Comparison of ENCODE assay signal across 1 cellular context in the genomic region with DNA sequence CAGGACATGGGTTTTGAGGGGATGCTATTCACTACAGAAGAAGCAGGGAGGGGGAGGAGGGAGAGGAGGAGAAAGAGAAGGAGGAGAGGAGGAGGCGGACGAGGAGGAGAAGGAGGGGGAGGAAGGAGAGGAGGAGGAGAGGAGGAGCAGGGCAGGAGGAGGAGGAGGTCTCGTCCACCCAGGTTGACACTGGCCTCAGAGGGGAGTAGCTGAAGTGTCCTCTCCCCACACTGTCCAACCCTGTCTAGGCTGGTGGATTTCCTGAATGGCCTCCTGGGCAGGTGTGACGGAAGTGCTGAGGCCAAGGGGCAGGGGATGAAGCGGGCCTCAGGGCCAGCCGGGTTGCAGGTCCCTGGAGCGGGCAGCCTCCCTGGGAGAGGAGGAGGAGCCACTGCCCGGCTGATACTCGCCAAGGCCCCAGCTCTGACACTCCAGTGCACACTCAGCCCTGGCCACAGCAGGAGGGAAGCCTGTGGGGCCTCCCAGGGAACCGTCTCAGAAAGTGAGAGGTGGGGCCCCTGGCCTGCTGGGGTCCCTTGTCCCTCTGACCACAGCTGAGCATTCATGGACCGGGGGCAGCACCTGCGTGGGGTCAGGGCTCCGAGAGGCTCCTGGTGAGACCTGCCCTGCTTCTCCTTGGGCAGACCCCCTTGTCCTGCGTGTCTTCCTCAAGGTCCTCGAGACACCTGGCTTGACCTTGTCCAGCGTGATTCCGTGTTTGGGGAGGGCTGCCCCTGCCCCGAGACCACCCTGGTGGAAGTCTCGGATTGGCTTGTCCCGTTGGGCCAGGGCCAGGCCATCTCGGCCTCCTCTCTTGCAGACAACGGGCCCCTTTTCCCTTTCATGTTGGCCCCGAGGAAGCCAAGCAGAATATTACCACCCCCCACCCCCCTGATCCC.
TF ChIP-seq lines count a peak whose summit lies in the region.

No MANE protein-coding gene starts in this region.

TF ChIP-seq in HepG2, 621 proteins besides CTCF, POLR2A, EP300 and RAD21 (continued from another document and continues in another):
- TF ChIP-seq ZNF670 (CRISPR knock-in tag; IDR thresholded peaks at IDR 0.05; ENCODE audit: borderline replicate concordance): no peak
- TF ChIP-seq DR1 (CRISPR knock-in tag; IDR thresholded peaks at IDR 0.05): 0 out of 2 replicates have a peak, but pooled peaks have one; percentile 51
- TF ChIP-seq TAF1 (CRISPR knock-in tag; IDR thresholded peaks at IDR 0.05): 0 out of 2 replicates have a peak, but pooled peaks have one; percentile 44
- TF ChIP-seq ZNF788 (CRISPR knock-in tag; IDR thresholded peaks at IDR 0.05; ENCODE audit: borderline replicate concordance): peak; percentile 78; the same call in 1 of the 2 replicates
- no peak for TF ChIP-seq MEIS2 (CRISPR knock-in tag; IDR thresholded peaks at IDR 0.05)
- no peak for TF ChIP-seq STAG1 (CRISPR knock-in tag; IDR thresholded peaks at IDR 0.05)
- peak; percentile 48 for TF ChIP-seq ELF1 (CRISPR knock-in tag; IDR thresholded peaks at IDR 0.05)
- TF ChIP-seq ZNF746 (CRISPR knock-in tag; IDR thresholded peaks at IDR 0.05): no peak
- 0 out of 2 replicates have a peak, but pooled peaks have one; percentile 36 for TF ChIP-seq IRF2 (CRISPR knock-in tag; IDR thresholded peaks at IDR 0.05)
- no peak for TF ChIP-seq STAT5B (CRISPR knock-in tag; IDR thresholded peaks at IDR 0.05)
- no peak for TF ChIP-seq BHLHE40 (IDR thresholded peaks at IDR 0.05; ENCODE audit: low read length)
- TF ChIP-seq NFRKB (IDR thresholded peaks at IDR 0.05): no peak
- TF ChIP-seq, protein P1, sequence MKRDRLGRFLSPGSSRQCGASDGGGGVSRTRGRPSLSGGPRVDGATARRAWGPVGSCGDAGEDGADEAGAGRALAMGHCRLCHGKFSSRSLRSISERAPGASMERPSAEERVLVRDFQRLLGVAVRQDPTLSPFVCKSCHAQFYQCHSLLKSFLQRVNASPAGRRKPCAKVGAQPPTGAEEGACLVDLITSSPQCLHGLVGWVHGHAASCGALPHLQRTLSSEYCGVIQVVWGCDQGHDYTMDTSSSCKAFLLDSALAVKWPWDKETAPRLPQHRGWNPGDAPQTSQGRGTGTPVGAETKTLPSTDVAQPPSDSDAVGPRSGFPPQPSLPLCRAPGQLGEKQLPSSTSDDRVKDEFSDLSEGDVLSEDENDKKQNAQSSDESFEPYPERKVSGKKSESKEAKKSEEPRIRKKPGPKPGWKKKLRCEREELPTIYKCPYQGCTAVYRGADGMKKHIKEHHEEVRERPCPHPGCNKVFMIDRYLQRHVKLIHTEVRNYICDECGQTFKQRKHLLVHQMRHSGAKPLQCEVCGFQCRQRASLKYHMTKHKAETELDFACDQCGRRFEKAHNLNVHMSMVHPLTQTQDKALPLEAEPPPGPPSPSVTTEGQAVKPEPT (CRISPR knock-in tag; IDR thresholded peaks at IDR 0.05; ENCODE audit: low read depth): no peak
- no peak for TF ChIP-seq ZFYVE20 (CRISPR knock-in tag; IDR thresholded peaks at IDR 0.05; ENCODE audit: borderline replicate concordance, low read depth)
- TF ChIP-seq, protein P2, sequence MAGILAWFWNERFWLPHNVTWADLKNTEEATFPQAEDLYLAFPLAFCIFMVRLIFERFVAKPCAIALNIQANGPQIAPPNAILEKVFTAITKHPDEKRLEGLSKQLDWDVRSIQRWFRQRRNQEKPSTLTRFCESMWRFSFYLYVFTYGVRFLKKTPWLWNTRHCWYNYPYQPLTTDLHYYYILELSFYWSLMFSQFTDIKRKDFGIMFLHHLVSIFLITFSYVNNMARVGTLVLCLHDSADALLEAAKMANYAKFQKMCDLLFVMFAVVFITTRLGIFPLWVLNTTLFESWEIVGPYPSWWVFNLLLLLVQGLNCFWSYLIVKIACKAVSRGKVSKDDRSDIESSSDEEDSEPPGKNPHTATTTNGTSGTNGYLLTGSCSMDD (CRISPR knock-in tag; IDR thresholded peaks at IDR 0.05): no peak
- peak; percentile 50; the same call in 1 of the 2 replicates for TF ChIP-seq POLR2G (IDR thresholded peaks at IDR 0.05; ENCODE audit: low read depth, low read length)
- no peak for TF ChIP-seq PAX8 (CRISPR knock-in tag; IDR thresholded peaks at IDR 0.05; ENCODE audit: borderline replicate concordance)
- TF ChIP-seq SP1 (IDR thresholded peaks at IDR 0.05): no peak
- no peak for TF ChIP-seq SP1 (CRISPR knock-in tag; IDR thresholded peaks at IDR 0.05)
- TF ChIP-seq, protein P3, sequence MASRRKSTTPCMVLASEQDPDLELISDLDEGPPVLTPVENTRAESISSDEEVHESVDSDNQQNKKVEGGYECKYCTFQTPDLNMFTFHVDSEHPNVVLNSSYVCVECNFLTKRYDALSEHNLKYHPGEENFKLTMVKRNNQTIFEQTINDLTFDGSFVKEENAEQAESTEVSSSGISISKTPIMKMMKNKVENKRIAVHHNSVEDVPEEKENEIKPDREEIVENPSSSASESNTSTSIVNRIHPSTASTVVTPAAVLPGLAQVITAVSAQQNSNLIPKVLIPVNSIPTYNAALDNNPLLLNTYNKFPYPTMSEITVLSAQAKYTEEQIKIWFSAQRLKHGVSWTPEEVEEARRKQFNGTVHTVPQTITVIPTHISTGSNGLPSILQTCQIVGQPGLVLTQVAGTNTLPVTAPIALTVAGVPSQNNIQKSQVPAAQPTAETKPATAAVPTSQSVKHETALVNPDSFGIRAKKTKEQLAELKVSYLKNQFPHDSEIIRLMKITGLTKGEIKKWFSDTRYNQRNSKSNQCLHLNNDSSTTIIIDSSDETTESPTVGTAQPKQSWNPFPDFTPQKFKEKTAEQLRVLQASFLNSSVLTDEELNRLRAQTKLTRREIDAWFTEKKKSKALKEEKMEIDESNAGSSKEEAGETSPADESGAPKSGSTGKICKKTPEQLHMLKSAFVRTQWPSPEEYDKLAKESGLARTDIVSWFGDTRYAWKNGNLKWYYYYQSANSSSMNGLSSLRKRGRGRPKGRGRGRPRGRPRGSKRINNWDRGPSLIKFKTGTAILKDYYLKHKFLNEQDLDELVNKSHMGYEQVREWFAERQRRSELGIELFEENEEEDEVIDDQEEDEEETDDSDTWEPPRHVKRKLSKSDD (CRISPR knock-in tag; IDR thresholded peaks at IDR 0.05; ENCODE audit: low read depth): 0 out of 2 replicates have a peak, but pooled peaks have one; percentile 4
- peak; percentile 69; the same call in 1 of the 2 replicates for TF ChIP-seq ETV5 (CRISPR knock-in tag; IDR thresholded peaks at IDR 0.05; ENCODE audit: borderline replicate concordance)
- TF ChIP-seq, protein P4, sequence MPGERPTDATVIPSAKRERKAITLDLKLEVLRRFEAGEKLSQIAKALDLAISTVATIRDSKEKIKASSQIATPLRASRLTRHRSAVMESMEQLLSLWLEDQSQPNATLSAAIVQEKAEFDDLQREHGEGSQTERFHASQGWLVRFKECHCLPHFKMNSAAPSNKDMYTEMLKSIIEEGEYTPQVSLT (CRISPR knock-in tag; IDR thresholded peaks at IDR 0.05; ENCODE audit: borderline replicate concordance, low read depth): no peak
- no peak for TF ChIP-seq ZNF546 (CRISPR knock-in tag; conservative IDR thresholded peaks at IDR 0.05)
- TF ChIP-seq ZNF841 (CRISPR knock-in tag; IDR thresholded peaks at IDR 0.05; ENCODE audit: borderline replicate concordance): no peak
- TF ChIP-seq, protein P5, sequence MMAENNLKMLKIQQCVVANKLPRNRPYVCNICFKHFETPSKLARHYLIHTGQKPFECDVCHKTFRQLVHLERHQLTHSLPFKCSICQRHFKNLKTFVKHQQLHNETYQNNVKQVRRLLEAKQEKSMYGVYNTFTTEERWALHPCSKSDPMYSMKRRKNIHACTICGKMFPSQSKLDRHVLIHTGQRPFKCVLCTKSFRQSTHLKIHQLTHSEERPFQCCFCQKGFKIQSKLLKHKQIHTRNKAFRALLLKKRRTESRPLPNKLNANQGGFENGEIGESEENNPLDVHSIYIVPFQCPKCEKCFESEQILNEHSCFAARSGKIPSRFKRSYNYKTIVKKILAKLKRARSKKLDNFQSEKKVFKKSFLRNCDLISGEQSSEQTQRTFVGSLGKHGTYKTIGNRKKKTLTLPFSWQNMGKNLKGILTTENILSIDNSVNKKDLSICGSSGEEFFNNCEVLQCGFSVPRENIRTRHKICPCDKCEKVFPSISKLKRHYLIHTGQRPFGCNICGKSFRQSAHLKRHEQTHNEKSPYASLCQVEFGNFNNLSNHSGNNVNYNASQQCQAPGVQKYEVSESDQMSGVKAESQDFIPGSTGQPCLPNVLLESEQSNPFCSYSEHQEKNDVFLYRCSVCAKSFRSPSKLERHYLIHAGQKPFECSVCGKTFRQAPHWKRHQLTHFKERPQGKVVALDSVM (CRISPR knock-in tag; IDR thresholded peaks at IDR 0.05): peak; percentile 44; the same call in 1 of the 2 replicates
- no peak for TF ChIP-seq SRSF1 (optimal IDR thresholded peaks at IDR 0.05; ENCODE audit: low read depth, low read length)
- TF ChIP-seq, protein P6, sequence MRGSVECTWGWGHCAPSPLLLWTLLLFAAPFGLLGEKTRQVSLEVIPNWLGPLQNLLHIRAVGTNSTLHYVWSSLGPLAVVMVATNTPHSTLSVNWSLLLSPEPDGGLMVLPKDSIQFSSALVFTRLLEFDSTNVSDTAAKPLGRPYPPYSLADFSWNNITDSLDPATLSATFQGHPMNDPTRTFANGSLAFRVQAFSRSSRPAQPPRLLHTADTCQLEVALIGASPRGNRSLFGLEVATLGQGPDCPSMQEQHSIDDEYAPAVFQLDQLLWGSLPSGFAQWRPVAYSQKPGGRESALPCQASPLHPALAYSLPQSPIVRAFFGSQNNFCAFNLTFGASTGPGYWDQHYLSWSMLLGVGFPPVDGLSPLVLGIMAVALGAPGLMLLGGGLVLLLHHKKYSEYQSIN (CRISPR knock-in tag; IDR thresholded peaks at IDR 0.05; ENCODE audit: borderline replicate concordance): no peak
- TF ChIP-seq MTA3 (CRISPR knock-in tag; IDR thresholded peaks at IDR 0.05): no peak
- TF ChIP-seq PHF8 (CRISPR knock-in tag; IDR thresholded peaks at IDR 0.05): no peak; the same call in 1 of the 2 replicates
- TF ChIP-seq HNF4G (IDR thresholded peaks at IDR 0.05; ENCODE audit: borderline replicate concordance, low read depth, low read length): no peak
- TF ChIP-seq HNF4G (CRISPR knock-in tag; IDR thresholded peaks at IDR 0.05; ENCODE audit: borderline replicate concordance, low read depth): no peak
- TF ChIP-seq, protein P7, sequence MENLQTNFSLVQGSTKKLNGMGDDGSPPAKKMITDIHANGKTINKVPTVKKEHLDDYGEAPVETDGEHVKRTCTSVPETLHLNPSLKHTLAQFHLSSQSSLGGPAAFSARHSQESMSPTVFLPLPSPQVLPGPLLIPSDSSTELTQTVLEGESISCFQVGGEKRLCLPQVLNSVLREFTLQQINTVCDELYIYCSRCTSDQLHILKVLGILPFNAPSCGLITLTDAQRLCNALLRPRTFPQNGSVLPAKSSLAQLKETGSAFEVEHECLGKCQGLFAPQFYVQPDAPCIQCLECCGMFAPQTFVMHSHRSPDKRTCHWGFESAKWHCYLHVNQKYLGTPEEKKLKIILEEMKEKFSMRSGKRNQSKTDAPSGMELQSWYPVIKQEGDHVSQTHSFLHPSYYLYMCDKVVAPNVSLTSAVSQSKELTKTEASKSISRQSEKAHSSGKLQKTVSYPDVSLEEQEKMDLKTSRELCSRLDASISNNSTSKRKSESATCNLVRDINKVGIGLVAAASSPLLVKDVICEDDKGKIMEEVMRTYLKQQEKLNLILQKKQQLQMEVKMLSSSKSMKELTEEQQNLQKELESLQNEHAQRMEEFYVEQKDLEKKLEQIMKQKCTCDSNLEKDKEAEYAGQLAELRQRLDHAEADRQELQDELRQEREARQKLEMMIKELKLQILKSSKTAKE (CRISPR knock-in tag; IDR thresholded peaks at IDR 0.05; ENCODE audit: borderline replicate concordance): no peak
- TF ChIP-seq, protein P8, sequence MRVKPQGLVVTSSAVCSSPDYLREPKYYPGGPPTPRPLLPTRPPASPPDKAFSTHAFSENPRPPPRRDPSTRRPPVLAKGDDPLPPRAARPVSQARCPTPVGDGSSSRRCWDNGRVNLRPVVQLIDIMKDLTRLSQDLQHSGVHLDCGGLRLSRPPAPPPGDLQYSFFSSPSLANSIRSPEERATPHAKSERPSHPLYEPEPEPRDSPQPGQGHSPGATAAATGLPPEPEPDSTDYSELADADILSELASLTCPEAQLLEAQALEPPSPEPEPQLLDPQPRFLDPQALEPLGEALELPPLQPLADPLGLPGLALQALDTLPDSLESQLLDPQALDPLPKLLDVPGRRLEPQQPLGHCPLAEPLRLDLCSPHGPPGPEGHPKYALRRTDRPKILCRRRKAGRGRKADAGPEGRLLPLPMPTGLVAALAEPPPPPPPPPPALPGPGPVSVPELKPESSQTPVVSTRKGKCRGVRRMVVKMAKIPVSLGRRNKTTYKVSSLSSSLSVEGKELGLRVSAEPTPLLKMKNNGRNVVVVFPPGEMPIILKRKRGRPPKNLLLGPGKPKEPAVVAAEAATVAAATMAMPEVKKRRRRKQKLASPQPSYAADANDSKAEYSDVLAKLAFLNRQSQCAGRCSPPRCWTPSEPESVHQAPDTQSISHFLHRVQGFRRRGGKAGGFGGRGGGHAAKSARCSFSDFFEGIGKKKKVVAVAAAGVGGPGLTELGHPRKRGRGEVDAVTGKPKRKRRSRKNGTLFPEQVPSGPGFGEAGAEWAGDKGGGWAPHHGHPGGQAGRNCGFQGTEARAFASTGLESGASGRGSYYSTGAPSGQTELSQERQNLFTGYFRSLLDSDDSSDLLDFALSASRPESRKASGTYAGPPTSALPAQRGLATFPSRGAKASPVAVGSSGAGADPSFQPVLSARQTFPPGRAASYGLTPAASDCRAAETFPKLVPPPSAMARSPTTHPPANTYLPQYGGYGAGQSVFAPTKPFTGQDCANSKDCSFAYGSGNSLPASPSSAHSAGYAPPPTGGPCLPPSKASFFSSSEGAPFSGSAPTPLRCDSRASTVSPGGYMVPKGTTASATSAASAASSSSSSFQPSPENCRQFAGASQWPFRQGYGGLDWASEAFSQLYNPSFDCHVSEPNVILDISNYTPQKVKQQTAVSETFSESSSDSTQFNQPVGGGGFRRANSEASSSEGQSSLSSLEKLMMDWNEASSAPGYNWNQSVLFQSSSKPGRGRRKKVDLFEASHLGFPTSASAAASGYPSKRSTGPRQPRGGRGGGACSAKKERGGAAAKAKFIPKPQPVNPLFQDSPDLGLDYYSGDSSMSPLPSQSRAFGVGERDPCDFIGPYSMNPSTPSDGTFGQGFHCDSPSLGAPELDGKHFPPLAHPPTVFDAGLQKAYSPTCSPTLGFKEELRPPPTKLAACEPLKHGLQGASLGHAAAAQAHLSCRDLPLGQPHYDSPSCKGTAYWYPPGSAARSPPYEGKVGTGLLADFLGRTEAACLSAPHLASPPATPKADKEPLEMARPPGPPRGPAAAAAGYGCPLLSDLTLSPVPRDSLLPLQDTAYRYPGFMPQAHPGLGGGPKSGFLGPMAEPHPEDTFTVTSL (CRISPR knock-in tag; IDR thresholded peaks at IDR 0.05; ENCODE audit: borderline replicate concordance): 0 out of 2 replicates have a peak, but pooled peaks have one; percentile 37
- TF ChIP-seq ZNF350 (CRISPR knock-in tag; IDR thresholded peaks at IDR 0.05; ENCODE audit: borderline replicate concordance, low read depth): no peak
- TF ChIP-seq TBL1XR1 (IDR thresholded peaks at IDR 0.05; ENCODE audit: borderline replicate concordance, low read length, partially characterized antibody): no peak
- peak; percentile 79 for TF ChIP-seq PITX1 (CRISPR knock-in tag; IDR thresholded peaks at IDR 0.05)
